9 cellular contexts compared by ENCODE assay signal in the genomic region with DNA sequence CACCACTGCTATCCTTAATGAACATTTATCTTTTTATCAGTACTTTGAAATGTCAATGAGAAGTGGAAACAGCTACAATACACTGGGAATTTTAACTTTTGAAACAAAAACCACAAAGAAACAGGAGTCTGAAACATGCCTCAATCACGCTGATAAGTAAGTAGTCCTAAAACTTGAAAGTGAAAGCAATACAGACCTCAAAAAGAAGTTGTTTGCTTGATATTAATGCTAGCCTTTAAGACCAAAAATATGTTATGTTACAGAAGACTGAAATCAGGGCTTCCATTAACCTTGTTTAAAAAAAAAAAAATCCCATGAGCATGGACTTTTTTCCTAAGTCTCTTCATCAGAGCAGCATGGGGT. TPM values are rescaled to one million over a fixed set of nuclear protein-coding genes. Genes with fewer than 3 reads are reported as not detected.
A peak's percentile ranks its signal among the peaks of the same experiment; 100 is the strongest.
DNase-seq lines count a peak whose midpoint lies in the region; ATAC-seq and TF ChIP-seq lines count a peak whose summit lies in the region.
"Had no signal": no experiment of that assay in that cellular context is flagged by ENCODE, and none has a peak within 500 bp of the region (broad histone marks: within the 10 kb centered on the region; RNA-seq: fewer than 3 reads in every experiment).

No MANE protein-coding gene starts in this region.

- H3K9me3 Mint-ChIP-seq in activated naive CD8-positive, alpha-beta T cell (ENCODE audit: low read depth), result no peaks in the 10 kb centered on the region
- no peaks in the 10 kb centered on the region; the same call in 2 of the 3 replicates for H3K9me3 Mint-ChIP-seq in GM23338

- 100% methylated on average over 1 of the region's 1 CpG; no CpG with 5 or more reads in 1 of the 2 experiments for WGBS in mesodermal cell (ENCODE audit: insufficient coverage in 2 of 2), 2 experiments

- H3K79me2 ChIP-seq in GM23338 (replicated peaks; ENCODE audit: insufficient read depth), result peaks cover 75% of the 10 kb centered on the region

- peaks cover 41% of the 10 kb centered on the region for H3K4me1 Mint-ChIP-seq in activated naive CD8-positive, alpha-beta T cell (ENCODE audit: low read depth)
- H3K4me1 Mint-ChIP-seq in GM23338, result peaks cover 35% of the 10 kb centered on the region

- no peaks in the 10 kb centered on the region for H3K27me3 Mint-ChIP-seq in activated naive CD8-positive, alpha-beta T cell
- H3K27me3 Mint-ChIP-seq in GM23338 (ENCODE audit: insufficient read depth, low read depth, poor library complexity), result no peaks in the 10 kb centered on the region

- H2AFZ ChIP-seq in GM23338, result no peak overlapping the region

- H3K27me3 ChIP-seq in GM23338 (ENCODE audit: insufficient read depth), result no peaks in the 10 kb centered on the region

- TF ChIP-seq CTCF in GM23338 (conservative IDR thresholded peaks at IDR 0.05; ENCODE audit: low read depth in 2 of 2), result no peak

- no peaks in the 10 kb centered on the region for H3K9me2 ChIP-seq in GM23338 (ENCODE audit: insufficient read depth)

- ATAC-seq in GM19351 (IDR thresholded peaks at IDR 0.05; ENCODE audit: unreplicated experiment) (peak; percentile 50), HG03139 (IDR thresholded peaks at IDR 0.05; ENCODE audit: unreplicated experiment) (no peak), GM23338 (no peak)

- H3K36me3 Mint-ChIP-seq in activated naive CD8-positive, alpha-beta T cell, result peaks cover 4% of the 10 kb centered on the region
- H3K36me3 Mint-ChIP-seq in GM23338 (ENCODE audit: low read depth), result no peaks in the 10 kb centered on the region

- H3K9me3 ChIP-seq in mesodermal cell (ENCODE audit: control insufficient read depth, low read length), result no peaks in the 10 kb centered on the region

- H3K4me3 Mint-ChIP-seq in activated naive CD8-positive, alpha-beta T cell, result peak overlapping the region; percentile 73
- no peak overlapping the region for H3K4me3 Mint-ChIP-seq in GM23338

- H3F3A ChIP-seq in GM23338 (replicated peaks; ENCODE audit: low read depth), result no peaks in the 10 kb centered on the region

- H3K4me1 ChIP-seq in mesodermal cell (ENCODE audit: control insufficient read depth, insufficient read depth, low read length, poor library complexity, severe bottlenecking) (peaks cover 9% of the 10 kb centered on the region), GM23338 (ENCODE audit: insufficient read depth) (peaks cover 9% of the 10 kb centered on the region; the same call in 1 of the 2 replicates)

- in situ Hi-C loops in ACHN (cut with HindIII; ENCODE audit: low pct_ligation_motif_present, low pct_unique_long_range_greater_than_20kb, low sequenced_read_pairs), result no loop called here

- H4K20me1 ChIP-seq in GM23338 (replicated peaks; ENCODE audit: insufficient read depth), result peaks cover 7% of the 10 kb centered on the region; the same call in 1 of the 2 replicates

- DNase-seq in ACHN, result peak; percentile 22
- no peak for DNase-seq in D341Med (ENCODE audit: low spot score)
- DNase-seq in GM23338 (ENCODE audit: low spot score), result no peak
- DNase-seq in activated CD4-positive, CD25-positive, alpha-beta regulatory T cell (lab: John Stamatoyannopoulos, UW), result no peak
- DNase-seq: stimulated activated CD4-positive, alpha-beta T cell treated with anti-CD3 and anti-CD28 coated beads, Interleukin-15, amount 100 ng/mL, for 24 hours had no signal

- H3K4me3 ChIP-seq in mesodermal cell (ENCODE audit: extremely low read depth, insufficient read depth, low read length, poor library complexity, severe bottlenecking) (no peak overlapping the region), GM23338 (no peak overlapping the region)

- peak overlapping the region; percentile 87 for H3K27ac Mint-ChIP-seq in activated naive CD8-positive, alpha-beta T cell
- no peak overlapping the region for H3K27ac Mint-ChIP-seq in GM23338

- no peak overlapping the region for H3K4me2 ChIP-seq in GM23338

- H3K27ac ChIP-seq in mesodermal cell (ENCODE audit: low read depth, low read length, severe bottlenecking), result peak overlapping the region; percentile 23
- no peak overlapping the region for H3K27ac ChIP-seq in GM23338 (ENCODE audit: low read depth)

- no peaks in the 10 kb centered on the region for H3K36me3 ChIP-seq in mesodermal cell (ENCODE audit: control insufficient read depth, insufficient read depth, low read length)
- H3K36me3 ChIP-seq in GM23338 (ENCODE audit: insufficient read depth), result no peaks in the 10 kb centered on the region

TF ChIP-seq in GM23338, 12 proteins besides CTCF, POLR2A, EP300 and RAD21:
- TF ChIP-seq POLR2AphosphoS5 (IDR thresholded peaks at IDR 0.05; ENCODE audit: low read depth) (no peak), NANOG (IDR thresholded peaks at IDR 0.05; ENCODE audit: borderline replicate concordance) (no peak), STAT1 (IDR thresholded peaks at IDR 0.05; ENCODE audit: unreplicated experiment) (no peak), EZH2 (IDR thresholded peaks at IDR 0.05; ENCODE audit: low read depth, unreplicated experiment) (no peak), ZNF114 (CRISPR knock-in tag; IDR thresholded peaks at IDR 0.05) (no peak), ZNF331 (CRISPR knock-in tag; IDR thresholded peaks at IDR 0.05; ENCODE audit: low read depth) (no peak), JUNB (IDR thresholded peaks at IDR 0.05; ENCODE audit: unreplicated experiment) (no peak), CREB1 (CRISPR knock-in tag; IDR thresholded peaks at IDR 0.05; ENCODE audit: low read depth) (no peak), EZH2phosphoT487 (IDR thresholded peaks at IDR 0.05; ENCODE audit: unreplicated experiment) (no peak)
- TF ChIP-seq, protein P1, sequence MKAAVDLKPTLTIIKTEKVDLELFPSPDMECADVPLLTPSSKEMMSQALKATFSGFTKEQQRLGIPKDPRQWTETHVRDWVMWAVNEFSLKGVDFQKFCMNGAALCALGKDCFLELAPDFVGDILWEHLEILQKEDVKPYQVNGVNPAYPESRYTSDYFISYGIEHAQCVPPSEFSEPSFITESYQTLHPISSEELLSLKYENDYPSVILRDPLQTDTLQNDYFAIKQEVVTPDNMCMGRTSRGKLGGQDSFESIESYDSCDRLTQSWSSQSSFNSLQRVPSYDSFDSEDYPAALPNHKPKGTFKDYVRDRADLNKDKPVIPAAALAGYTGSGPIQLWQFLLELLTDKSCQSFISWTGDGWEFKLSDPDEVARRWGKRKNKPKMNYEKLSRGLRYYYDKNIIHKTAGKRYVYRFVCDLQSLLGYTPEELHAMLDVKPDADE (IDR thresholded peaks at IDR 0.05), result no peak
TF ChIP-seq in GM23338: peak in this region for 0.

RNA-seq across cellular contexts. Expression of a gene that starts 21.3 kb away (rescaled TPM):
- polyA plus RNA-seq in mesodermal cell (2013, experiment 1 of 2), result 48.6 TPM
- polyA plus RNA-seq in mesodermal cell (2013, experiment 2 of 2), result 49.8 TPM
- total RNA-seq in GM23338 (2014; rRNA removed; shearing (Covaris generic)), result 14.2 and 23.6 TPM in 2 replicates
- 18.7 and 21.7 TPM in 2 replicates for polyA plus RNA-seq in GM23338 (2016; fragmentation: Nextera tagmentation; extraction: Ambion mirVana)
